In genomic region chr11:50169634-50170033, GRCh38 we compare ENCODE assay signal across 21 cellular contexts.
"Had no signal": no experiment of that assay in that cellular context is flagged by ENCODE, and none has a peak within 500 bp of the region (broad histone marks: within the 10 kb centered on the region; RNA-seq: fewer than 3 reads in every experiment).

No MANE protein-coding gene starts in this region.

- DNase-seq: KBM-7; NCI-H1092; NCI-H1417; NCI-H1436 treated with DMSO at 0.1 percent for 48 hours; NCI-H1694; NCI-H187 treated with DMSO at 0.1 percent for 48 hours; NCI-H2029 treated with DMSO at 0.1 percent for 48 hours; NCI-H2171 treated with DMSO at 0.1 percent for 48 hours; NCI-H345; NCI-H446 treated with DMSO at 0.1 percent for 48 hours; NCI-H510A treated with DMSO at 0.1 percent for 48 hours; NCI-H526; NCI-H774; NK-92 treated with Interleukin-12 subunit alpha and Interleukin-12 subunit beta, amount 100 ng/mL, for 24 hours; PC-3; SHP77 treated with DMSO at 0.1 percent for 48 hours; SJCRH30; SW 1271; T-helper 2 cell had no signal

- ATAC-seq: Panc1, PC-3, Right ventricle myocardium inferior had no signal
